Comparison of ENCODE assay signal across 8 cellular contexts in the genomic region with DNA sequence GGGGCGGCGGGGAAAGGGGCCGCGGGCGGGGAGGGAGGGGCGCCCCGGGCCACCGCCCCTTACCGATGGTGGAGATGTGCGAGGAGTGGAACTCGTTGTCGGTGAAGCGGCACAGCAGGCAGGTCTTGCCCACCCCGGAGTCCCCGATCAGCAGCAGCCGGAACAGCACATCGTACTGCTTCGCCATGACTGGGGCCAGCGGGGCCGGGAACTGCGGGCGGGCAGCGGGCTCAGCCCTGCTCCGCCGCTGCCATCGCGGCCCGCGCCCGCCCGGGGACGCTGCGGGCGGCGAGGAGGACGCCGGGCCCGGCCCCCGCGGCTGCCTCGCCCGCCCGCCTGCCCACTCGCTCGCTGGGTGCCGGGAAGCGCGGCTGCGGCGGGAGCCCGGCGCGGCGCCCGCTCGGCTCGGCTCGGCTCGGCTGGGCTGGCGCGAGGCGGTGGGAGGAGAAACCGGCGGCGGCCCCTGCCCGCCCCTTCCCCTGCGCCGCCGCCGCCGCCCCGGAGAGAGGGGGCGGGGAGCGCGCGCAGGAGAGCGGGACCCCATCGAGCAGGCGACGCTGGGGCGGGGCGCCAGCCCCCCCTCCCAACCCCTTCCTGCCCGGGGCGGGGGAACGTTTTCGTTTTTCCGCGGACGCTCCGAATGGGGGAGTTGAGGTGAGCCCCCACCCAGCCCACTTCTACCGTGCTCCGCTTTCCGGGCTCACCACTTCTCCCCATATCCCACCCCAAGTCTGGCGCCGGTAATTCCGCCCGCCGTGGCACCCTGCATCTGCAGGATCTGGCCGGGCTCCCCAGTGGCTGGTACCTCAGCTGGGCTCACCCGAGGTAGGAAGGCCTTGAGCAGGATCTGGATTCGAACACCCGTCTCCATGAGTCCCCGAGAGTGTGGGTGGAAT. TPM values are rescaled to one million over a fixed set of nuclear protein-coding genes. Genes with fewer than 3 reads are reported as not detected.
DNase-seq lines count a peak whose midpoint lies in the region; ATAC-seq and TF ChIP-seq lines count a peak whose summit lies in the region.

A gene (minus strand): TSS at position 447 of the 896 bp plus-strand sequence. CDS start 260 bp downstream, at position 187.

- intact Hi-C loops in colonic mucosa (cut with DNase I): no loop called here

- no peak for TF ChIP-seq RAD21 in liver (IDR thresholded peaks at IDR 0.05)

- H3K27ac ChIP-seq in HUES48 (ENCODE audit: low read depth, low read length) (no peak within 1 kb of the TSS), WERI-Rb-1 (peak within 1 kb of the TSS; percentile 66), colonic mucosa (peak within 1 kb of the TSS; percentile 19), liver (ENCODE audit: low read depth in 1 of 2, low read length in 2 of 2) (no peak within 1 kb of the TSS)

- H3K36me3 ChIP-seq in HUES48 (ENCODE audit: control insufficient read depth, insufficient read depth, low read length) (peaks cover under 1% of the 10 kb centered on the region; the same call in 1 of the 2 replicates), WERI-Rb-1 (no peaks in the 10 kb centered on the region), colonic mucosa (no peaks in the 10 kb centered on the region), liver (ENCODE audit: control insufficient read depth in 4 of 4, insufficient read depth in 3 of 4, low read depth in 1 of 4, low read length in 3 of 4) (no peaks in the 10 kb centered on the region)

- H3K27me3 ChIP-seq in HUES48 (ENCODE audit: control insufficient read depth, insufficient read depth, low read length) (peaks cover 12% of the 10 kb centered on the region; the same call in 1 of the 2 replicates), WERI-Rb-1 (ENCODE audit: insufficient read depth, low read depth, severe bottlenecking) (no peaks in the 10 kb centered on the region), colonic mucosa (no peaks in the 10 kb centered on the region), liver (ENCODE audit: control insufficient read depth in 4 of 4, insufficient read depth in 4 of 4, low read length in 3 of 4) (no peaks in the 10 kb centered on the region)

- H3K9me3 ChIP-seq in HUES48 (ENCODE audit: control insufficient read depth, insufficient read depth, low read length) (no peaks in the 10 kb centered on the region), WERI-Rb-1 (ENCODE audit: severe bottlenecking) (no peaks in the 10 kb centered on the region), colonic mucosa (no peaks in the 10 kb centered on the region), liver (ENCODE audit: control insufficient read depth in 4 of 4, low read length in 3 of 4) (no peaks in the 10 kb centered on the region)

- H3K4me3 ChIP-seq in GM12864 (ENCODE audit: low read depth, low read length) (peak within 1 kb of the TSS; percentile 46), HUES48 (ENCODE audit: low read depth, low read length) (peak within 1 kb of the TSS; percentile 81), WERI-Rb-1 (ENCODE audit: low read depth, low read length) (peak within 1 kb of the TSS; percentile 64), colonic mucosa (peak within 1 kb of the TSS; percentile 72), liver (ENCODE audit: low read depth in 1 of 3, low read length in 3 of 3) (peak within 1 kb of the TSS; percentile 69 to 94 (median 78))

- H3K9ac ChIP-seq in HUES48 (ENCODE audit: low read depth, low read length) (no peak within 1 kb of the TSS; the same call in 1 of the 2 replicates), colonic mucosa (ENCODE audit: low read depth in 2 of 2, low read length in 2 of 2) (peak within 1 kb of the TSS; percentile 57 to 72), liver (ENCODE audit: low read depth in 1 of 2, low read length in 2 of 2) (peak within 1 kb of the TSS in 1 of 2 donors; percentile 65)

- H3K4me1 ChIP-seq in HUES48 (ENCODE audit: control insufficient read depth, insufficient read depth, low read length): peaks cover 50% of the 10 kb centered on the region
- H3K4me1 ChIP-seq in colonic mucosa: no peaks in the 10 kb centered on the region
- peaks cover 4 to 14% (median 13%) of the 10 kb centered on the region in 4 donors for H3K4me1 ChIP-seq in liver (ENCODE audit: control insufficient read depth in 4 of 4, insufficient read depth in 4 of 4, low read length in 3 of 4)

- DNase-seq in GM12864 (ENCODE audit: low read depth): no peak
- peak; percentile 51 for DNase-seq in WERI-Rb-1
- peak; percentile 45 for DNase-seq in colonic mucosa
- peak in 2 of 3 experiments; percentile 21 to 24 for DNase-seq in stimulated activated CD4-positive, alpha-beta T cell treated with anti-CD3 and anti-CD28 coated beads, TNF-alpha, amount 100 ng/mL, for 4 hours (ENCODE audit: low read depth in 3 of 3)
- no peak for DNase-seq in superior temporal gyrus (ENCODE audit: extremely low spot score)

- TF ChIP-seq CTCF in GM12864 (IDR thresholded peaks at IDR 0.05; ENCODE audit: low read depth, low read length, missing control alignments) (no peak), WERI-Rb-1 (IDR thresholded peaks at IDR 0.05; ENCODE audit: low read depth, low read length) (no peak), colonic mucosa (IDR thresholded peaks at IDR 0.05) (no peak), liver (IDR thresholded peaks at IDR 0.05; ENCODE audit: low read depth, low read length, missing input control) (peak; percentile 4)

- ATAC-seq in GM18519 (IDR thresholded peaks at IDR 0.05; ENCODE audit: low FRiP score, unreplicated experiment): no peak

- WGBS in liver: under 1% methylated on average over 103 of the region's 103 CpGs

TF ChIP-seq in liver, 16 proteins besides CTCF, POLR2A, EP300 and RAD21:
- TF ChIP-seq HNF4A (conservative IDR thresholded peaks at IDR 0.05) (no peak), GABPA (IDR thresholded peaks at IDR 0.05 in 1 of 2, conservative IDR thresholded peaks at IDR 0.05 in 1 of 2) (no peak), FOXA2 (IDR thresholded peaks at IDR 0.05) (no peak), JUND (IDR thresholded peaks at IDR 0.05) (no peak), SP1 (IDR thresholded peaks at IDR 0.05) (no peak)
- TF ChIP-seq, protein P1, sequence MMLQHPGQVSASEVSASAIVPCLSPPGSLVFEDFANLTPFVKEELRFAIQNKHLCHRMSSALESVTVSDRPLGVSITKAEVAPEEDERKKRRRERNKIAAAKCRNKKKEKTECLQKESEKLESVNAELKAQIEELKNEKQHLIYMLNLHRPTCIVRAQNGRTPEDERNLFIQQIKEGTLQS (IDR thresholded peaks at IDR 0.05): no peak
- TF ChIP-seq, protein P2, sequence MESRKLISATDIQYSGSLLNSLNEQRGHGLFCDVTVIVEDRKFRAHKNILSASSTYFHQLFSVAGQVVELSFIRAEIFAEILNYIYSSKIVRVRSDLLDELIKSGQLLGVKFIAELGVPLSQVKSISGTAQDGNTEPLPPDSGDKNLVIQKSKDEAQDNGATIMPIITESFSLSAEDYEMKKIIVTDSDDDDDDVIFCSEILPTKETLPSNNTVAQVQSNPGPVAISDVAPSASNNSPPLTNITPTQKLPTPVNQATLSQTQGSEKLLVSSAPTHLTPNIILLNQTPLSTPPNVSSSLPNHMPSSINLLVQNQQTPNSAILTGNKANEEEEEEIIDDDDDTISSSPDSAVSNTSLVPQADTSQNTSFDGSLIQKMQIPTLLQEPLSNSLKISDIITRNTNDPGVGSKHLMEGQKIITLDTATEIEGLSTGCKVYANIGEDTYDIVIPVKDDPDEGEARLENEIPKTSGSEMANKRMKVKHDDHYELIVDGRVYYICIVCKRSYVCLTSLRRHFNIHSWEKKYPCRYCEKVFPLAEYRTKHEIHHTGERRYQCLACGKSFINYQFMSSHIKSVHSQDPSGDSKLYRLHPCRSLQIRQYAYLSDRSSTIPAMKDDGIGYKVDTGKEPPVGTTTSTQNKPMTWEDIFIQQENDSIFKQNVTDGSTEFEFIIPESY (IDR thresholded peaks at IDR 0.05): no peak

RNA-seq across cellular contexts. Expression of the gene that starts here (rescaled TPM):
- total RNA-seq in colonic mucosa (10 to 100 TPM; 33.3 to 43.8 TPM), liver (10 to 100 TPM in 1 of 2 donors, 1 to 10 TPM in 1; 5.7 to 18.0 TPM)
- polyA plus RNA-seq in liver: 10 to 100 TPM in 1 of 2 donors, 1 to 10 TPM in 1; 5.5 to 16.5 TPM

Comparison
In these comparisons a context has a peak if more than half of its experiments do, and no peak if none do; other contexts are left out.
1. DNase-seq: peak in WERI-Rb-1 (single experiment), colonic mucosa (single experiment) and stimulated activated CD4-positive, alpha-beta T cell treated with anti-CD3 and anti-CD28 coated beads, TNF-alpha, amount 100 ng/mL, for 4 hours (2 of 3); none in GM12864 (single experiment) and superior temporal gyrus (single experiment).
2. H3K27ac ChIP-seq: peak in WERI-Rb-1 (single experiment) and colonic mucosa (single experiment); none in HUES48 (single experiment) and liver (0 of 2).
3. Peak in every context shown above with its lines, with median percentiles within 50 percentile points of each other: H3K4me3 ChIP-seq.